ENCODE assay signal across 1 cellular context in the genomic region with DNA sequence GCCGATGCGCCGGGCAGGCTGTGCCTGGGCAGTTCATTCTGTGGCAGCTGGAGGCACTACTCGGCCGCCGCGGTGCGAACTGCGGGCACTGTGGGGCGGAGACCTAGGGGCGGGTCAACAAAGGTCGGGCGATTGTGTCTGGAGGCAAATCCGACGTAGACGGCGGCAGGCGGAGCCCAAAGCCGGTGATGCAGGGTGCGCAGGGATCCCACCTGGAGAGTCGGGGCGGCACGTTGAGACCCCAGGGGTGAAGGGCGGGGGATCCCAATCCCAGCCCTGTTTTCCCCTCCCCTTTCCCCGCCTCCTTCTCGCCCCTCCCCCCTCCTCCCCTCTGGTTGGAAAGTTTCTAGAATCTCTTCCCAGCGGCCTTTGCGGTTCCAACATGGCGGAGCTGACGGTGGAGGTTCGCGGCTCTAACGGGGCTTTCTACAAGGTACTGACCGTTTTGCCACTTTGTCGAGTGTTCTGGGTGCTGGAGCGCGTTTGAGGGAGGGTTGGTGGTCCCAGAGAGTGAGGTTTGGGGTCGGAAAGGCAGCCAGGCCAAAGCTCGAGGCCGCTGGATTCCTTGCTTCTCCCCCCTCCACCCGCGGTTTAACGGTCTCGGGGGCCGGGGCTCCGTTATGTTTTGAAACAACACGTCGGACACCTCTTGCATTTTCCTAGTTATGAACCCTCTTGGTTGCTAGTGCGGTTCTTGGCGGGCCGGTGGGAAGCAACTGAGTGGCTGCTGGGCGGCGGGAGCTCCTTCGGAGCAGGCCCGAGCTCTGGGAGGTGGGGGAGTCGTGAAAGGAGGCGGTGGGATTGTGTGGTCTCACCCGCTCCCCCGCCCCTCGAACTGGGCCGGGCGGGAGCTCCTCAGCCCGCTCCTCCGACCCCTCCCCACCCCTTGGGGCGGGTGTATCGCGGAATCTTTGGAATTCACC.
TF ChIP-seq lines count a peak whose summit lies in the region.

A gene (plus strand): TSS at position 367 of the 923 bp plus-strand sequence. CDS start 16 bp downstream, at position 383.

TF ChIP-seq in HepG2, 621 proteins besides CTCF, POLR2A, EP300 and RAD21 (continued from another document and continues in another):
- TF ChIP-seq, protein P1, sequence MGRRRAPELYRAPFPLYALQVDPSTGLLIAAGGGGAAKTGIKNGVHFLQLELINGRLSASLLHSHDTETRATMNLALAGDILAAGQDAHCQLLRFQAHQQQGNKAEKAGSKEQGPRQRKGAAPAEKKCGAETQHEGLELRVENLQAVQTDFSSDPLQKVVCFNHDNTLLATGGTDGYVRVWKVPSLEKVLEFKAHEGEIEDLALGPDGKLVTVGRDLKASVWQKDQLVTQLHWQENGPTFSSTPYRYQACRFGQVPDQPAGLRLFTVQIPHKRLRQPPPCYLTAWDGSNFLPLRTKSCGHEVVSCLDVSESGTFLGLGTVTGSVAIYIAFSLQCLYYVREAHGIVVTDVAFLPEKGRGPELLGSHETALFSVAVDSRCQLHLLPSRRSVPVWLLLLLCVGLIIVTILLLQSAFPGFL (CRISPR knock-in tag; IDR thresholded peaks at IDR 0.05): no peak
- TF ChIP-seq ZNF766 (CRISPR knock-in tag; IDR thresholded peaks at IDR 0.05; ENCODE audit: borderline replicate concordance): peak; percentile 27; the same call in 1 of the 2 replicates
- peak; percentile 47 for TF ChIP-seq PHF5A (CRISPR knock-in tag; IDR thresholded peaks at IDR 0.05; ENCODE audit: low read depth, unreplicated experiment)
- no peak for TF ChIP-seq RBFOX2 (IDR thresholded peaks at IDR 0.05; ENCODE audit: low read depth, low read length)
- TF ChIP-seq, protein P2, sequence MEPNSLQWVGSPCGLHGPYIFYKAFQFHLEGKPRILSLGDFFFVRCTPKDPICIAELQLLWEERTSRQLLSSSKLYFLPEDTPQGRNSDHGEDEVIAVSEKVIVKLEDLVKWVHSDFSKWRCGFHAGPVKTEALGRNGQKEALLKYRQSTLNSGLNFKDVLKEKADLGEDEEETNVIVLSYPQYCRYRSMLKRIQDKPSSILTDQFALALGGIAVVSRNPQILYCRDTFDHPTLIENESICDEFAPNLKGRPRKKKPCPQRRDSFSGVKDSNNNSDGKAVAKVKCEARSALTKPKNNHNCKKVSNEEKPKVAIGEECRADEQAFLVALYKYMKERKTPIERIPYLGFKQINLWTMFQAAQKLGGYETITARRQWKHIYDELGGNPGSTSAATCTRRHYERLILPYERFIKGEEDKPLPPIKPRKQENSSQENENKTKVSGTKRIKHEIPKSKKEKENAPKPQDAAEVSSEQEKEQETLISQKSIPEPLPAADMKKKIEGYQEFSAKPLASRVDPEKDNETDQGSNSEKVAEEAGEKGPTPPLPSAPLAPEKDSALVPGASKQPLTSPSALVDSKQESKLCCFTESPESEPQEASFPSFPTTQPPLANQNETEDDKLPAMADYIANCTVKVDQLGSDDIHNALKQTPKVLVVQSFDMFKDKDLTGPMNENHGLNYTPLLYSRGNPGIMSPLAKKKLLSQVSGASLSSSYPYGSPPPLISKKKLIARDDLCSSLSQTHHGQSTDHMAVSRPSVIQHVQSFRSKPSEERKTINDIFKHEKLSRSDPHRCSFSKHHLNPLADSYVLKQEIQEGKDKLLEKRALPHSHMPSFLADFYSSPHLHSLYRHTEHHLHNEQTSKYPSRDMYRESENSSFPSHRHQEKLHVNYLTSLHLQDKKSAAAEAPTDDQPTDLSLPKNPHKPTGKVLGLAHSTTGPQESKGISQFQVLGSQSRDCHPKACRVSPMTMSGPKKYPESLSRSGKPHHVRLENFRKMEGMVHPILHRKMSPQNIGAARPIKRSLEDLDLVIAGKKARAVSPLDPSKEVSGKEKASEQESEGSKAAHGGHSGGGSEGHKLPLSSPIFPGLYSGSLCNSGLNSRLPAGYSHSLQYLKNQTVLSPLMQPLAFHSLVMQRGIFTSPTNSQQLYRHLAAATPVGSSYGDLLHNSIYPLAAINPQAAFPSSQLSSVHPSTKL (CRISPR knock-in tag; IDR thresholded peaks at IDR 0.05): peak; percentile 25; the same call in 1 of the 2 replicates
- TF ChIP-seq GFI1 (CRISPR knock-in tag; IDR thresholded peaks at IDR 0.05; ENCODE audit: borderline replicate concordance): peak; percentile 51; the same call in 1 of the 2 replicates
- TF ChIP-seq, protein P3, sequence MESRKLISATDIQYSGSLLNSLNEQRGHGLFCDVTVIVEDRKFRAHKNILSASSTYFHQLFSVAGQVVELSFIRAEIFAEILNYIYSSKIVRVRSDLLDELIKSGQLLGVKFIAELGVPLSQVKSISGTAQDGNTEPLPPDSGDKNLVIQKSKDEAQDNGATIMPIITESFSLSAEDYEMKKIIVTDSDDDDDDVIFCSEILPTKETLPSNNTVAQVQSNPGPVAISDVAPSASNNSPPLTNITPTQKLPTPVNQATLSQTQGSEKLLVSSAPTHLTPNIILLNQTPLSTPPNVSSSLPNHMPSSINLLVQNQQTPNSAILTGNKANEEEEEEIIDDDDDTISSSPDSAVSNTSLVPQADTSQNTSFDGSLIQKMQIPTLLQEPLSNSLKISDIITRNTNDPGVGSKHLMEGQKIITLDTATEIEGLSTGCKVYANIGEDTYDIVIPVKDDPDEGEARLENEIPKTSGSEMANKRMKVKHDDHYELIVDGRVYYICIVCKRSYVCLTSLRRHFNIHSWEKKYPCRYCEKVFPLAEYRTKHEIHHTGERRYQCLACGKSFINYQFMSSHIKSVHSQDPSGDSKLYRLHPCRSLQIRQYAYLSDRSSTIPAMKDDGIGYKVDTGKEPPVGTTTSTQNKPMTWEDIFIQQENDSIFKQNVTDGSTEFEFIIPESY (CRISPR knock-in tag; IDR thresholded peaks at IDR 0.05): no peak
- TF ChIP-seq GATAD2A (CRISPR knock-in tag; IDR thresholded peaks at IDR 0.05): peak; percentile 27
- TF ChIP-seq, protein P4, sequence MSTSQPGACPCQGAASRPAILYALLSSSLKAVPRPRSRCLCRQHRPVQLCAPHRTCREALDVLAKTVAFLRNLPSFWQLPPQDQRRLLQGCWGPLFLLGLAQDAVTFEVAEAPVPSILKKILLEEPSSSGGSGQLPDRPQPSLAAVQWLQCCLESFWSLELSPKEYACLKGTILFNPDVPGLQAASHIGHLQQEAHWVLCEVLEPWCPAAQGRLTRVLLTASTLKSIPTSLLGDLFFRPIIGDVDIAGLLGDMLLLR (CRISPR knock-in tag; IDR thresholded peaks at IDR 0.05): no peak
- no peak for TF ChIP-seq ZNF788 (CRISPR knock-in tag; IDR thresholded peaks at IDR 0.05; ENCODE audit: borderline replicate concordance)
- TF ChIP-seq, protein P5, sequence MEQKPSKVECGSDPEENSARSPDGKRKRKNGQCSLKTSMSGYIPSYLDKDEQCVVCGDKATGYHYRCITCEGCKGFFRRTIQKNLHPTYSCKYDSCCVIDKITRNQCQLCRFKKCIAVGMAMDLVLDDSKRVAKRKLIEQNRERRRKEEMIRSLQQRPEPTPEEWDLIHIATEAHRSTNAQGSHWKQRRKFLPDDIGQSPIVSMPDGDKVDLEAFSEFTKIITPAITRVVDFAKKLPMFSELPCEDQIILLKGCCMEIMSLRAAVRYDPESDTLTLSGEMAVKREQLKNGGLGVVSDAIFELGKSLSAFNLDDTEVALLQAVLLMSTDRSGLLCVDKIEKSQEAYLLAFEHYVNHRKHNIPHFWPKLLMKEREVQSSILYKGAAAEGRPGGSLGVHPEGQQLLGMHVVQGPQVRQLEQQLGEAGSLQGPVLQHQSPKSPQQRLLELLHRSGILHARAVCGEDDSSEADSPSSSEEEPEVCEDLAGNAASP (CRISPR knock-in tag; IDR thresholded peaks at IDR 0.05; ENCODE audit: borderline replicate concordance): peak; percentile 30; the same call in 1 of the 2 replicates
- TF ChIP-seq ATRX (CRISPR knock-in tag; IDR thresholded peaks at IDR 0.05; ENCODE audit: borderline replicate concordance): no peak
- TF ChIP-seq ERF (CRISPR knock-in tag; IDR thresholded peaks at IDR 0.05): peak; percentile 32; the same call in 1 of the 2 replicates
- 0 out of 2 replicates have a peak, but pooled peaks have one; percentile 15 for TF ChIP-seq ESRRA (CRISPR knock-in tag; IDR thresholded peaks at IDR 0.05; ENCODE audit: low read depth)
- no peak for TF ChIP-seq HMG20A (CRISPR knock-in tag; IDR thresholded peaks at IDR 0.05; ENCODE audit: borderline replicate concordance)
- TF ChIP-seq EHMT2 (IDR thresholded peaks at IDR 0.05; ENCODE audit: borderline replicate concordance, low read depth, low read length): no peak
- TF ChIP-seq, protein P6, sequence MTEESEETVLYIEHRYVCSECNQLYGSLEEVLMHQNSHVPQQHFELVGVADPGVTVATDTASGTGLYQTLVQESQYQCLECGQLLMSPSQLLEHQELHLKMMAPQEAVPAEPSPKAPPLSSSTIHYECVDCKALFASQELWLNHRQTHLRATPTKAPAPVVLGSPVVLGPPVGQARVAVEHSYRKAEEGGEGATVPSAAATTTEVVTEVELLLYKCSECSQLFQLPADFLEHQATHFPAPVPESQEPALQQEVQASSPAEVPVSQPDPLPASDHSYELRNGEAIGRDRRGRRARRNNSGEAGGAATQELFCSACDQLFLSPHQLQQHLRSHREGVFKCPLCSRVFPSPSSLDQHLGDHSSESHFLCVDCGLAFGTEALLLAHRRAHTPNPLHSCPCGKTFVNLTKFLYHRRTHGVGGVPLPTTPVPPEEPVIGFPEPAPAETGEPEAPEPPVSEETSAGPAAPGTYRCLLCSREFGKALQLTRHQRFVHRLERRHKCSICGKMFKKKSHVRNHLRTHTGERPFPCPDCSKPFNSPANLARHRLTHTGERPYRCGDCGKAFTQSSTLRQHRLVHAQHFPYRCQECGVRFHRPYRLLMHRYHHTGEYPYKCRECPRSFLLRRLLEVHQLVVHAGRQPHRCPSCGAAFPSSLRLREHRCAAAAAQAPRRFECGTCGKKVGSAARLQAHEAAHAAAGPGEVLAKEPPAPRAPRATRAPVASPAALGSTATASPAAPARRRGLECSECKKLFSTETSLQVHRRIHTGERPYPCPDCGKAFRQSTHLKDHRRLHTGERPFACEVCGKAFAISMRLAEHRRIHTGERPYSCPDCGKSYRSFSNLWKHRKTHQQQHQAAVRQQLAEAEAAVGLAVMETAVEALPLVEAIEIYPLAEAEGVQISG (CRISPR knock-in tag; IDR thresholded peaks at IDR 0.05): peak; percentile 51; the same call in 1 of the 2 replicates
- peak; percentile 60 for TF ChIP-seq HDAC1 (CRISPR knock-in tag; IDR thresholded peaks at IDR 0.05)
- peak; percentile 96 for TF ChIP-seq ASH2L (IDR thresholded peaks at IDR 0.05; ENCODE audit: insufficient read length, low read depth, low read length)
- peak; percentile 82 for TF ChIP-seq ZBTB7B (CRISPR knock-in tag; IDR thresholded peaks at IDR 0.05)
- 0 out of 2 replicates have a peak, but pooled peaks have one; percentile 68 for TF ChIP-seq SMYD3 (CRISPR knock-in tag; IDR thresholded peaks at IDR 0.05)
- TF ChIP-seq SOX6 (IDR thresholded peaks at IDR 0.05): no peak
- no peak for TF ChIP-seq SOX6 (CRISPR knock-in tag; IDR thresholded peaks at IDR 0.05)
- TF ChIP-seq KDM3A (CRISPR knock-in tag; IDR thresholded peaks at IDR 0.05; ENCODE audit: low read depth): no peak
- 0 out of 2 replicates have a peak, but pooled peaks have one; percentile 65 for TF ChIP-seq DNMT1 (CRISPR knock-in tag; IDR thresholded peaks at IDR 0.05)
- TF ChIP-seq HOXA7 (CRISPR knock-in tag; IDR thresholded peaks at IDR 0.05): no peak
- no peak for TF ChIP-seq NFIB (CRISPR knock-in tag; IDR thresholded peaks at IDR 0.05; ENCODE audit: borderline replicate concordance)
- no peak for TF ChIP-seq CBX2 (IDR thresholded peaks at IDR 0.05; ENCODE audit: low read depth, low read length)
- TF ChIP-seq CBX2 (CRISPR knock-in tag; IDR thresholded peaks at IDR 0.05; ENCODE audit: low read depth): no peak
- TF ChIP-seq KAT8 (CRISPR knock-in tag; IDR thresholded peaks at IDR 0.05): peak; percentile 44; the same call in 1 of the 2 replicates
- no peak for TF ChIP-seq KDM4B (CRISPR knock-in tag; IDR thresholded peaks at IDR 0.05)
- TF ChIP-seq SOX5 (CRISPR knock-in tag; IDR thresholded peaks at IDR 0.05; ENCODE audit: borderline replicate concordance): peak; percentile 45; the same call in 1 of the 2 replicates
- peak; percentile 77 for TF ChIP-seq ZNF747 (CRISPR knock-in tag; IDR thresholded peaks at IDR 0.05; ENCODE audit: borderline replicate concordance)
- peak; percentile 50; the same call in 1 of the 2 replicates for TF ChIP-seq TMF1 (CRISPR knock-in tag; IDR thresholded peaks at IDR 0.05; ENCODE audit: low read depth)
- TF ChIP-seq, protein P7, sequence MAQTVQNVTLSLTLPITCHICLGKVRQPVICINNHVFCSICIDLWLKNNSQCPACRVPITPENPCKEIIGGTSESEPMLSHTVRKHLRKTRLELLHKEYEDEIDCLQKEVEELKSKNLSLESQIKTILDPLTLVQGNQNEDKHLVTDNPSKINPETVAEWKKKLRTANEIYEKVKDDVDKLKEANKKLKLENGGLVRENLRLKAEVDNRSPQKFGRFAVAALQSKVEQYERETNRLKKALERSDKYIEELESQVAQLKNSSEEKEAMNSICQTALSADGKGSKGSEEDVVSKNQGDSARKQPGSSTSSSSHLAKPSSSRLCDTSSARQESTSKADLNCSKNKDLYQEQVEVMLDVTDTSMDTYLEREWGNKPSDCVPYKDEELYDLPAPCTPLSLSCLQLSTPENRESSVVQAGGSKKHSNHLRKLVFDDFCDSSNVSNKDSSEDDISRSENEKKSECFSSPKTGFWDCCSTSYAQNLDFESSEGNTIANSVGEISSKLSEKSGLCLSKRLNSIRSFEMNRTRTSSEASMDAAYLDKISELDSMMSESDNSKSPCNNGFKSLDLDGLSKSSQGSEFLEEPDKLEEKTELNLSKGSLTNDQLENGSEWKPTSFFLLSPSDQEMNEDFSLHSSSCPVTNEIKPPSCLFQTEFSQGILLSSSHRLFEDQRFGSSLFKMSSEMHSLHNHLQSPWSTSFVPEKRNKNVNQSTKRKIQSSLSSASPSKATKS (CRISPR knock-in tag; IDR thresholded peaks at IDR 0.05): no peak
- no peak for TF ChIP-seq ZKSCAN8 (CRISPR knock-in tag; IDR thresholded peaks at IDR 0.05; ENCODE audit: borderline replicate concordance)
- TF ChIP-seq REL (CRISPR knock-in tag; conservative IDR thresholded peaks at IDR 0.05): no peak
- TF ChIP-seq, protein P8, sequence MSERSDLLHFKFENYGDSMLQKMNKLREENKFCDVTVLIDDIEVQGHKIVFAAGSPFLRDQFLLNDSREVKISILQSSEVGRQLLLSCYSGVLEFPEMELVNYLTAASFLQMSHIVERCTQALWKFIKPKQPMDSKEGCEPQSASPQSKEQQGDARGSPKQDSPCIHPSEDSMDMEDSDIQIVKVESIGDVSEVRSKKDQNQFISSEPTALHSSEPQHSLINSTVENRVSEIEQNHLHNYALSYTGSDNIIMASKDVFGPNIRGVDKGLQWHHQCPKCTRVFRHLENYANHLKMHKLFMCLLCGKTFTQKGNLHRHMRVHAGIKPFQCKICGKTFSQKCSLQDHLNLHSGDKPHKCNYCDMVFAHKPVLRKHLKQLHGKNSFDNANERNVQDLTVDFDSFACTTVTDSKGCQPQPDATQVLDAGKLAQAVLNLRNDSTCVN (CRISPR knock-in tag; IDR thresholded peaks at IDR 0.05; ENCODE audit: borderline replicate concordance): no peak
